Comparison of ENCODE assay signal across 35 cellular contexts in genomic region chr7:118801366-118801765, GRCh38.
"Had no signal": no experiment of that assay in that cellular context is flagged by ENCODE, and none has a peak within 500 bp of the region (broad histone marks: within the 10 kb centered on the region; RNA-seq: fewer than 3 reads in every experiment).

No MANE protein-coding gene starts in this region.

- H3K27me3 ChIP-seq: MG63 had no signal

- H3K9me3 ChIP-seq: MG63 had no signal

- H3K4me3 ChIP-seq: MG63 had no signal

- DNase-seq: Karpas-422, Kasumi-1, MG63, MM.1S, MV-4-11, NCI-H1048, NCI-H1092, NCI-H1092 treated with DMSO at 0.1 percent for 48 hours, NCI-H1105, NCI-H1105 treated with DMSO at 0.1 percent for 48 hours, NCI-H1417, NCI-H1417 treated with DMSO at 0.1 percent for 48 hours, NCI-H1436, NCI-H1436 treated with DMSO at 0.1 percent for 48 hours, NCI-H146, NCI-H1694, NCI-H1694 treated with DMSO at 0.1 percent for 48 hours, NCI-H187, NCI-H187 treated with DMSO at 0.1 percent for 48 hours, NCI-H1930, NCI-H2029, NCI-H2029 treated with DMSO at 0.1 percent for 48 hours, NCI-H2081, NCI-H2081 treated with DMSO at 0.1 percent for 48 hours, NCI-H2107, NCI-H2171, NCI-H2171 treated with DMSO at 0.1 percent for 48 hours, NCI-H2227 treated with DMSO at 0.1 percent for 48 hours, NCI-H226, NCI-H345, NCI-H446, NCI-H446 treated with DMSO at 0.1 percent for 48 hours, NCI-H510A, NCI-H510A treated with DMSO at 0.1 percent for 48 hours, NCI-H524 had no signal

- H3K36me3 ChIP-seq: MG63 had no signal
